17 cellular contexts compared by ENCODE assay signal in the genomic region with DNA sequence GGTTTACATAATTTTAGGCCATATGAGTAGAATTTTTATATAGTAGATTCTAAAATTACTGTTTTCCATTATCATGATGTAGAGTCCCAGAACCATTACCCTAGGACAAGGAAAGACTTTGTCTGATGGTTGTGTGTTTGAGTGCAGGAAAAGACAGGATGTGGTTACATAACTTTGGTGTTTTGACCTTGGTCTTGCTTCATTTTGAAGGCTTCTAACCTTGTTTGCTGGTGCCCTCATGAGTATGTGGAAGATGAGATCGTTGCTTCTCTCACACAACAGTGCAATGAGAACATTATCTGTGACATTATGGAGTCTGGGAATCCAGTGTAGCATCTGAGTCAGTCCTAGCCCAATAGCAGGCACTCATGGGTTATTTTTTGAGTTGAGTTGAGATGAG.
"Had no signal": no experiment of that assay in that cellular context is flagged by ENCODE, and none has a peak within 500 bp of the region (broad histone marks: within the 10 kb centered on the region; RNA-seq: fewer than 3 reads in every experiment).

No MANE protein-coding gene starts in this region.

- H3K4me1 ChIP-seq: ascending aorta, left ventricle myocardium inferior, tibial nerve, uterus had no signal

- H3K79me2 ChIP-seq: hepatocyte had no signal

- H3K4me3 ChIP-seq: ascending aorta, hepatocyte, left ventricle myocardium inferior, skin epidermis, tibial nerve, uterus had no signal

- H3K4me2 ChIP-seq: hepatocyte had no signal

- H3K36me3 ChIP-seq: ascending aorta, left ventricle myocardium inferior, tibial nerve, uterus had no signal

- H3K27ac ChIP-seq: ascending aorta, hepatocyte, left ventricle myocardium inferior, tibial nerve, uterus had no signal

- H3K27me3 ChIP-seq: ascending aorta, hepatocyte, tibial nerve, uterus had no signal

- H3K9me3 ChIP-seq: ascending aorta, left ventricle myocardium inferior, tibial nerve, uterus had no signal

- FAIRE-seq: bronchial epithelial cell, kidney had no signal

- DNase-seq: activated naive CD4-positive, alpha-beta T cell treated with anti-CD3 and anti-CD28 coated beads for 36 hours; activated naive CD8-positive, alpha-beta T cell treated with anti-CD3 and anti-CD28 coated beads, Interleukin-2, amount 50 U/mL, for 24 hours; dermis blood vessel endothelial cell; effector memory CD8-positive, alpha-beta T cell; kidney; left ventricle myocardium inferior; natural killer cell; stimulated activated CD4-positive, alpha-beta T cell treated with anti-CD3 and anti-CD28 coated beads, Interleukin-15, amount 100 ng/mL, for 24 hours; stimulated activated CD4-positive, alpha-beta T cell treated with anti-CD3 and anti-CD28 coated beads, Interleukin-4, amount 100 ng/mL, for 1 hour; stimulated activated naive CD4-positive, alpha-beta T cell; uterus had no signal

- ATAC-seq: activated naive CD8-positive, alpha-beta T cell treated with anti-CD3 and anti-CD28 coated beads, Interleukin-2, amount 50 U/mL, for 24 hours; activated T-helper 17 cell treated with anti-CD3 and anti-CD28 coated beads, Interleukin-2, amount 50 U/mL, for 72 hours; effector memory CD8-positive, alpha-beta T cell; natural killer cell had no signal

- H2AFZ ChIP-seq: hepatocyte had no signal
